Comparison of ENCODE assay signal across 8 cellular contexts in genomic region chr17:79007504-79008381, GRCh38. TPM values are rescaled to one million over a fixed set of nuclear protein-coding genes. Genes with fewer than 3 reads are reported as not detected.
DNase-seq lines count a peak whose midpoint lies in the region; ATAC-seq, FAIRE-seq and TF ChIP-seq lines count a peak whose summit lies in the region.

No MANE protein-coding gene starts in this region.

- no peaks in the 10 kb centered on the region for H3K27me3 ChIP-seq in psoas muscle (ENCODE audit: insufficient read depth in 3 of 3, low read length in 2 of 3)

- peaks cover 0 to 5% of the 10 kb centered on the region in 2 donors for H3K36me3 ChIP-seq in psoas muscle (ENCODE audit: insufficient read depth in 1 of 2, low read depth in 1 of 2)

- no peak for FAIRE-seq in D721Med (lab: Jason Lieb, UNC)

- H3K27ac Mint-ChIP-seq in activated T-cell treated with anti-CD3 and anti-CD28 coated beads, Interleukin-2, amount 50 U/mL, for 24 hours, result peak overlapping the region; percentile 96
- H3K27ac Mint-ChIP-seq in activated naive CD4-positive, alpha-beta T cell treated with anti-CD3 and anti-CD28 coated beads, Interleukin-2, amount 50 U/mL, for 72 hours, result peak overlapping the region; percentile 97 to 99

- H3K27me3 Mint-ChIP-seq in activated T-cell treated with anti-CD3 and anti-CD28 coated beads, Interleukin-2, amount 50 U/mL, for 24 hours, result no peaks in the 10 kb centered on the region

- no peaks in the 10 kb centered on the region for H3K9me3 Mint-ChIP-seq in activated T-cell treated with anti-CD3 and anti-CD28 coated beads, Interleukin-2, amount 50 U/mL, for 24 hours
- H3K9me3 Mint-ChIP-seq in activated naive CD4-positive, alpha-beta T cell treated with anti-CD3 and anti-CD28 coated beads, Interleukin-2, amount 50 U/mL, for 72 hours, result no peaks in the 10 kb centered on the region

- no peaks in the 10 kb centered on the region for H3K9me3 ChIP-seq in psoas muscle

- H3K4me1 Mint-ChIP-seq in activated T-cell treated with anti-CD3 and anti-CD28 coated beads, Interleukin-2, amount 50 U/mL, for 24 hours (ENCODE audit: low read depth), result peaks cover 52% of the 10 kb centered on the region

- 81 to 85% (median 83%) methylated on average over 21 of the region's 21 CpGs for WGBS in psoas muscle, 3 donors

- TF ChIP-seq CTCF in D721Med (IDR thresholded peaks at IDR 0.05; ENCODE audit: insufficient read depth, missing control alignments), result no peak
- TF ChIP-seq CTCF in psoas muscle (IDR thresholded peaks at IDR 0.05), result no peak

- H3K4me3 ChIP-seq in psoas muscle, result no peak overlapping the region

- H3K36me3 Mint-ChIP-seq in activated T-cell treated with anti-CD3 and anti-CD28 coated beads, Interleukin-2, amount 50 U/mL, for 24 hours (ENCODE audit: low read depth), result peaks cover 29% of the 10 kb centered on the region
- peaks cover 20 to 21% of the 10 kb centered on the region in 2 donors for H3K36me3 Mint-ChIP-seq in activated naive CD4-positive, alpha-beta T cell treated with anti-CD3 and anti-CD28 coated beads, Interleukin-2, amount 50 U/mL, for 72 hours

- peak overlapping the region; percentile 67 for H3K27ac ChIP-seq in substantia nigra (ENCODE audit: low read depth, low read length, poor library complexity, severe bottlenecking)
- H3K27ac ChIP-seq in psoas muscle, result no peak overlapping the region

- H3K4me1 ChIP-seq in psoas muscle, result peaks cover 29% of the 10 kb centered on the region

- intact Hi-C loops in left colon (cut with DNase I, micrococcal nuclease), result no loop called here
- intact Hi-C loops in psoas muscle (cut with DNase I), result no loop called here

- H3K4me3 Mint-ChIP-seq in activated T-cell treated with anti-CD3 and anti-CD28 coated beads, Interleukin-2, amount 50 U/mL, for 24 hours, result peak overlapping the region; percentile 84

- no peak for DNase-seq in activated T-cell treated with anti-CD3 and anti-CD28 coated beads, Interleukin-2, amount 50 U/mL, for 24 hours
- DNase-seq in activated T-cell treated with anti-CD3 and anti-CD28 coated beads, Interleukin-2, amount 50 U/mL, for 1 hour, result no peak
- DNase-seq in activated naive CD4-positive, alpha-beta T cell treated with anti-CD3 and anti-CD28 coated beads, Interleukin-2, amount 50 U/mL, for 72 hours (ENCODE audit: low spot score in 2 of 2), result peak in 1 of 2 donors; percentile 54
- DNase-seq in left colon (peak; percentile 72 to 74), substantia nigra (lab: John Stamatoyannopoulos, UW) (no peak), CD1c-positive myeloid dendritic cell (ENCODE audit: extremely low spot score) (no peak), D721Med (ENCODE audit: insufficient read length, low spot score) (no peak), psoas muscle (no peak)

- ATAC-seq in activated naive CD4-positive, alpha-beta T cell treated with anti-CD3 and anti-CD28 coated beads, Interleukin-2, amount 50 U/mL, for 72 hours, result no peak
- ATAC-seq in left colon (peak; percentile 42), psoas muscle (no peak)

RNA-seq across cellular contexts. Expression of gene CANT1, which starts 1.8 kb away (rescaled TPM):
- 10 to 100 TPM; 54.7 to 57.0 TPM for total RNA-seq in activated naive CD4-positive, alpha-beta T cell treated with anti-CD3 and anti-CD28 coated beads, Interleukin-2, amount 50 U/mL, for 72 hours
- total RNA-seq in left colon (100 to 1,000 TPM; 302 to 322 TPM), psoas muscle (10 to 100 TPM; 19.1 to 27.7 (median 21.0) TPM)
- 10 to 100 TPM; 10.2 to 34.3 (median 29.5) TPM for polyA plus RNA-seq in psoas muscle

RNA-seq across cellular contexts. Expression of gene C1QTNF1, which starts 16.2 kb away (rescaled TPM):
- total RNA-seq in activated naive CD4-positive, alpha-beta T cell treated with anti-CD3 and anti-CD28 coated beads, Interleukin-2, amount 50 U/mL, for 72 hours, result not detected
- 10 to 100 TPM; 14.6 to 16.7 TPM for total RNA-seq in left colon
- 10 to 100 TPM; 10.5 to 22.8 (median 16.9) TPM for total RNA-seq in psoas muscle
- 10 to 100 TPM; 12.2 to 22.6 (median 16.4) TPM for polyA plus RNA-seq in psoas muscle

RNA-seq across cellular contexts. Expression of gene LGALS3BP, which starts 28.0 kb away (rescaled TPM):
- 10 to 100 TPM; 71.3 to 95.6 TPM for total RNA-seq in activated naive CD4-positive, alpha-beta T cell treated with anti-CD3 and anti-CD28 coated beads, Interleukin-2, amount 50 U/mL, for 72 hours
- total RNA-seq in left colon, result 100 to 1,000 TPM; 687 to 857 TPM
- 10 to 100 TPM; 12.9 to 35.5 (median 22.0) TPM for total RNA-seq in psoas muscle
- 10 to 100 TPM in 1 of 3 donors, 1 to 10 TPM in 2; 8.9 to 14.9 (median 8.9) TPM for polyA plus RNA-seq in psoas muscle

Comparison
In these comparisons a context has a peak if more than half of its experiments do, and no peak if none do; other contexts are left out.
1. DNase-seq: peak in left colon (2 of 2); none in activated T-cell treated with anti-CD3 and anti-CD28 coated beads, Interleukin-2, amount 50 U/mL, for 24 hours (single experiment), activated T-cell treated with anti-CD3 and anti-CD28 coated beads, Interleukin-2, amount 50 U/mL, for 1 hour (single experiment), substantia nigra (0 of 49), CD1c-positive myeloid dendritic cell (single experiment), D721Med (single experiment) and psoas muscle (0 of 2).
2. RNA of gene CANT1, which starts 1.8 kb away (total RNA-seq): 302 to 322 TPM in left colon; 54.7 to 57.0 TPM in activated naive CD4-positive, alpha-beta T cell treated with anti-CD3 and anti-CD28 coated beads, Interleukin-2, amount 50 U/mL, for 72 hours and 19.1 to 27.7 TPM in psoas muscle; every median in the first group is over 4 times any median in the second.
3. RNA of gene C1QTNF1, which starts 16.2 kb away (total RNA-seq): 10.5 to 22.8 TPM in psoas muscle and 14.6 to 16.7 TPM in left colon; not detected in activated naive CD4-positive, alpha-beta T cell treated with anti-CD3 and anti-CD28 coated beads, Interleukin-2, amount 50 U/mL, for 72 hours; every median in the first group is over 10 times any median in the second.
4. RNA of gene LGALS3BP, which starts 28.0 kb away (total RNA-seq): 687 to 857 TPM in left colon; 71.3 to 95.6 TPM in activated naive CD4-positive, alpha-beta T cell treated with anti-CD3 and anti-CD28 coated beads, Interleukin-2, amount 50 U/mL, for 72 hours and 12.9 to 35.5 TPM in psoas muscle; every median in the first group is over 4 times any median in the second.